Comparison of ENCODE assay signal across 8 cellular contexts in the genomic region with DNA sequence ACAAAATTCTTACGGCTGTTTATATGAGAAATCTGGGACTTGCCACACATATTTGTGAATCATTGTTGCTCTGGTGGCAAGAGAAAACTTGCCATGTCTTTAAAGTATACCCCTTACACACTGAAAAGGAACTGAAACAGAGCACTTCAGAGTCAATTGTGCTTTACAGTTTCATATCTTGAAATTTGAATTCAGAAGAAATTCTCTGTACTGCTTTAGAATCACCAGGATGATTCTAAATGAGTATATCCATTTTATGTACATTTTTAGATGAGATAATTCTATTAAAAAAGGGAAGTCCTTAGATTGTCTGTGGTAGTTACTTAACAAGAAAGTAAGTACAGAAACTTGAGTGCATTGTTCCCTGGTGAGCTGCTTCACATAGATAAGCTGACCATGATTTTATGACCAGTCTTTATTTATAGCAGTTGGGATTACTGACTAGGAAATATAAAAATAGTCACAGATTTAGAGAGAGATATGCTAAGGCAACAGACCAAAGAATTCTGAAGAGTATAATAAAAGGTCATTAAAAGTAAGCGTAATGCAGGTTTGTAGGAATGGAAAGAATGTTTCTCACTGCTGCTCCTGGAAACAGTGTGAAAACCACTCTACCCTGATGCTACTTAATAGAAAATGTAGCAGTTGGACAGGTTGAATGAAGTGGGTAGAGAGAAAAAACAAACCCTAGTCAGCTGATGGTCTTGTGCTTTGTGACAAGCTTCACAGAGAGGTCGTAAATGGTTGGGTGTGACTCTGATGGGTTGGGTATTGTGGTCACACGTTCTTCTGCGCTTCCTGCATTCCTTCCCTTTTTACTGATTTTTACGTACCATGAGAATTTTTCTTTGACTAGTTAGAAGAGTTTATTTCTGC. TPM values are rescaled to one million over a fixed set of nuclear protein-coding genes. Genes with fewer than 3 reads are reported as not detected.
DNase-seq lines count a peak whose midpoint lies in the region; ATAC-seq and TF ChIP-seq lines count a peak whose summit lies in the region.

No MANE protein-coding gene starts in this region.

- no peak for DNase-seq in CD4-positive, alpha-beta T cell
- DNase-seq in SJCRH30, result peak in 1 of 2 experiments; percentile 2
- DNase-seq in esophagus muscularis mucosa (ENCODE audit: extremely low spot score), result no peak
- peak; percentile 79 for DNase-seq in pons (ENCODE audit: low spot score)
- DNase-seq in activated gamma-delta T cell (lab: John Stamatoyannopoulos, UW), result no peak
- DNase-seq in NCI-H1048 (lab: John Stamatoyannopoulos, UW), result no peak

- H3K36me3 ChIP-seq in SJCRH30, result no peaks in the 10 kb centered on the region
- no peaks in the 10 kb centered on the region for H3K36me3 ChIP-seq in esophagus muscularis mucosa

- peaks cover 17% of the 10 kb centered on the region; the same call in 1 of the 2 replicates for H3K4me1 ChIP-seq in SJCRH30
- peaks cover 68 to 93% (median 90%) of the 10 kb centered on the region in 4 donors for H3K4me1 ChIP-seq in esophagus muscularis mucosa

- no peak for TF ChIP-seq CTCF in CD4-positive, alpha-beta T cell (IDR thresholded peaks at IDR 0.05)
- no peak for TF ChIP-seq CTCF in esophagus muscularis mucosa (IDR thresholded peaks at IDR 0.05)

- no peaks in the 10 kb centered on the region for H3K36me3 Mint-ChIP-seq in CD4-positive, alpha-beta T cell (ENCODE audit: low read depth)

- H3K27me3 Mint-ChIP-seq in CD4-positive, alpha-beta T cell, result no peaks in the 10 kb centered on the region

- peak; percentile 74 for ATAC-seq in CD4-positive, alpha-beta T cell (ENCODE audit: poor library complexity)
- peak; percentile 73 for ATAC-seq in GM19035 (IDR thresholded peaks at IDR 0.05; ENCODE audit: unreplicated experiment)
- peak; percentile 78 for ATAC-seq in HG03103 (IDR thresholded peaks at IDR 0.05; ENCODE audit: low read depth, unreplicated experiment)

- POLR2A ChIA-PET in CD4-positive, alpha-beta T cell (lab: Charles Lee), result interaction anchor here (0.6 kb wide), 1 partner anchor 241 kb away, joined by 3 read pairs; no protein-coding TSS in a partner anchor

- no peaks in the 10 kb centered on the region for H3K27me3 ChIP-seq in CD4-positive, alpha-beta T cell (ENCODE audit: control insufficient read depth, insufficient read depth, low read length)
- H3K27me3 ChIP-seq in SJCRH30 (no peaks in the 10 kb centered on the region), esophagus muscularis mucosa (no peaks in the 10 kb centered on the region)

- no peaks in the 10 kb centered on the region for H3K9me3 Mint-ChIP-seq in CD4-positive, alpha-beta T cell

- H3K4me3 Mint-ChIP-seq in CD4-positive, alpha-beta T cell, result peak overlapping the region; percentile 84

- TF ChIP-seq POLR2A in esophagus muscularis mucosa (IDR thresholded peaks at IDR 0.05; ENCODE audit: low read depth), result no peak

- H3K27ac Mint-ChIP-seq in CD4-positive, alpha-beta T cell, result peak overlapping the region; percentile 52

- H3K9me3 ChIP-seq in CD4-positive, alpha-beta T cell (ENCODE audit: control insufficient read depth, low read length), result no peaks in the 10 kb centered on the region
- H3K9me3 ChIP-seq in SJCRH30 (replicated peaks), result no peaks in the 10 kb centered on the region
- no peaks in the 10 kb centered on the region for H3K9me3 ChIP-seq in esophagus muscularis mucosa

- peaks cover 46% of the 10 kb centered on the region for H3K4me1 Mint-ChIP-seq in CD4-positive, alpha-beta T cell (ENCODE audit: low read depth)

- H3K4me3 ChIP-seq in SJCRH30 (no peak overlapping the region), esophagus muscularis mucosa (peak overlapping the region in 3 of 4 donors; percentile 5 to 18 (median 9))

- TF ChIP-seq EP300 in esophagus muscularis mucosa (IDR thresholded peaks at IDR 0.05), result no peak

- intact Hi-C loops in CD4-positive, alpha-beta T cell (cut with DNase I, micrococcal nuclease), result no loop called here
- intact Hi-C loops in esophagus muscularis mucosa (cut with DNase I), result loop anchor here (2.0 kb wide), 1 partner anchor 41 kb away; a partner anchor contains a TSS

- WGBS in esophagus muscularis mucosa, result 16% methylated on average over 6 of the region's 6 CpGs

- CTCF ChIA-PET in CD4-positive, alpha-beta T cell (lab: Charles Lee), result interaction anchor here (1.3 kb wide), 1 partner anchor 9 kb away, joined by 5 read pairs; no protein-coding TSS in a partner anchor

- H3K27ac ChIP-seq in CD4-positive, alpha-beta T cell (ENCODE audit: low read depth, low read length), result no peak overlapping the region
- peak overlapping the region; percentile 44 for H3K27ac ChIP-seq in SJCRH30
- H3K27ac ChIP-seq in esophagus muscularis mucosa (replicated peaks in 1 of 4), result peak overlapping the region; percentile 76 to 84 (median 82)

RNA-seq across cellular contexts. Expression of a gene that starts 41.0 kb away (rescaled TPM):
- total RNA-seq in CD4-positive, alpha-beta T cell, result 1 to 10 TPM; 7.5 to 7.7 TPM
- total RNA-seq in SJCRH30 (2014; rRNA removed; shearing (Covaris generic)), result 15.9 and 18.4 TPM in 2 replicates
- 10 to 100 TPM; 80.0 to 97.7 (median 87.4) TPM for total RNA-seq in esophagus muscularis mucosa
